8 cellular contexts compared by ENCODE assay signal in genomic region chr7:106112118-106112971, GRCh38. TPM values are rescaled to one million over a fixed set of nuclear protein-coding genes. Genes with fewer than 3 reads are reported as not detected.
DNase-seq lines count a peak whose midpoint lies in the region; ATAC-seq and TF ChIP-seq lines count a peak whose summit lies in the region.

SYPL1 (minus strand) TSS chr7:106112312; CDS start chr7:106112208, 104 bp downstream.

- H3K27me3 Mint-ChIP-seq in dendritic cell treated with granulocyte-macrophage colony-stimulating factor and Interleukin-4, amounts not matched to agents 40 ng/mL and 50 ng/mL, for 4 days, result no peaks in the 10 kb centered on the region

- DNase-seq in GM19240 (ENCODE audit: insufficient read length, low spot score), result peak; percentile 57
- peak; percentile 94 for DNase-seq in NCI-H526 treated with DMSO at 0.1 percent for 48 hours (lab: John Stamatoyannopoulos, UW)
- peak; percentile 93 for DNase-seq in activated CD4-positive, alpha-beta T cell treated with anti-CD3 and anti-CD28 coated beads, Interleukin-2, amount 50 U/mL, for 1 hour
- peak; percentile 90 for DNase-seq in stimulated activated CD4-positive, alpha-beta T cell treated with anti-CD3 and anti-CD28 coated beads, Interleukin-4, amount 100 ng/mL, for 24 hours

- H3K36me3 Mint-ChIP-seq in dendritic cell treated with granulocyte-macrophage colony-stimulating factor and Interleukin-4, amounts not matched to agents 40 ng/mL and 50 ng/mL, for 4 days (ENCODE audit: low read depth), result peaks cover 14% of the 10 kb centered on the region

- intact Hi-C loops in dendritic cell treated with granulocyte-macrophage colony-stimulating factor and Interleukin-4, amounts not matched to agents 40 ng/mL and 50 ng/mL, for 4 days (cut with micrococcal nuclease), result loop anchor here (10.0 kb wide), 1 partner anchor 48 kb away; no protein-coding TSS in a partner anchor

- peaks cover 7% of the 10 kb centered on the region; the same call in 1 of the 2 replicates for H3K9me3 ChIP-seq in BLaER1
- H3K9me3 ChIP-seq in liver (ENCODE audit: control insufficient read depth in 4 of 4, low read length in 3 of 4), result no peaks in the 10 kb centered on the region

- H3K36me3 ChIP-seq in BLaER1 (peaks cover 4% of the 10 kb centered on the region; the same call in 1 of the 2 replicates), liver (ENCODE audit: control insufficient read depth in 4 of 4, insufficient read depth in 3 of 4, low read depth in 1 of 4, low read length in 3 of 4) (no peaks in the 10 kb centered on the region)

- H3K4me1 ChIP-seq in BLaER1 (peaks cover 85% of the 10 kb centered on the region), liver (ENCODE audit: control insufficient read depth in 4 of 4, insufficient read depth in 4 of 4, low read length in 3 of 4) (peaks cover 9 to 20% (median 16%) of the 10 kb centered on the region in 4 donors)

- no peak for TF ChIP-seq CTCF in liver (IDR thresholded peaks at IDR 0.05; ENCODE audit: low read depth, low read length, missing input control)

- H3K9me3 Mint-ChIP-seq in dendritic cell treated with granulocyte-macrophage colony-stimulating factor and Interleukin-4, amounts not matched to agents 40 ng/mL and 50 ng/mL, for 4 days, result no peaks in the 10 kb centered on the region

- ATAC-seq in HG03460 (IDR thresholded peaks at IDR 0.05; ENCODE audit: unreplicated experiment), result peak; percentile 69

- WGBS in liver, result 3% methylated on average over 76 of the region's 76 CpGs

- peak within 1 kb of the TSS; percentile 89 for H3K4me2 ChIP-seq in BLaER1

- TF ChIP-seq RAD21 in liver (IDR thresholded peaks at IDR 0.05), result no peak

- no peaks in the 10 kb centered on the region for H3K27me3 ChIP-seq in BLaER1
- no peaks in the 10 kb centered on the region for H3K27me3 ChIP-seq in liver (ENCODE audit: control insufficient read depth in 4 of 4, insufficient read depth in 4 of 4, low read length in 3 of 4)

- peak within 1 kb of the TSS; percentile 94 for H3K4me3 Mint-ChIP-seq in dendritic cell treated with granulocyte-macrophage colony-stimulating factor and Interleukin-4, amounts not matched to agents 40 ng/mL and 50 ng/mL, for 4 days

- H4K20me1 ChIP-seq in BLaER1, result peaks cover 40% of the 10 kb centered on the region

- H3K27ac Mint-ChIP-seq in dendritic cell treated with granulocyte-macrophage colony-stimulating factor and Interleukin-4, amounts not matched to agents 40 ng/mL and 50 ng/mL, for 4 days, result peak within 1 kb of the TSS; percentile 89

- H3K4me1 Mint-ChIP-seq in dendritic cell treated with granulocyte-macrophage colony-stimulating factor and Interleukin-4, amounts not matched to agents 40 ng/mL and 50 ng/mL, for 4 days (ENCODE audit: low read depth), result peaks cover 28% of the 10 kb centered on the region

- H3K9ac ChIP-seq in BLaER1, result peak within 1 kb of the TSS; percentile 96
- peak within 1 kb of the TSS; percentile 76 to 88 for H3K9ac ChIP-seq in liver (ENCODE audit: low read depth in 1 of 2, low read length in 2 of 2)

- H3K27ac ChIP-seq in BLaER1 (peak within 1 kb of the TSS; percentile 99), liver (ENCODE audit: low read depth in 1 of 2, low read length in 2 of 2) (peak within 1 kb of the TSS; percentile 83 to 92)

- H3K4me3 ChIP-seq in BLaER1 (peak within 1 kb of the TSS; percentile 87), liver (ENCODE audit: low read depth in 1 of 3, low read length in 3 of 3) (peak within 1 kb of the TSS; percentile 62 to 71 (median 62))

TF ChIP-seq in liver, 16 proteins besides CTCF, POLR2A, EP300 and RAD21:
- TF ChIP-seq FOXA2 (IDR thresholded peaks at IDR 0.05) (no peak), HNF4A (conservative IDR thresholded peaks at IDR 0.05) (no peak), GABPA (IDR thresholded peaks at IDR 0.05 in 1 of 2, conservative IDR thresholded peaks at IDR 0.05 in 1 of 2) (no peak), EGR1 (IDR thresholded peaks at IDR 0.05; ENCODE audit: low read depth in 2 of 2) (no peak), ATF3 (IDR thresholded peaks at IDR 0.05) (no peak), NR2F2 (IDR thresholded peaks at IDR 0.05) (no peak), RXRA (IDR thresholded peaks at IDR 0.05) (peak in 1 of 2 donors; percentile 27), FOXA1 (IDR thresholded peaks at IDR 0.05) (no peak), TAF1 (conservative IDR thresholded peaks at IDR 0.05) (no peak), YY1 (IDR thresholded peaks at IDR 0.05) (peak; percentile 85), MAX (IDR thresholded peaks at IDR 0.05) (peak; percentile 7), ZBTB33 (IDR thresholded peaks at IDR 0.05) (no peak), HNF4G (IDR thresholded peaks at IDR 0.05) (no peak), SP1 (IDR thresholded peaks at IDR 0.05) (peak; percentile 75), JUND (IDR thresholded peaks at IDR 0.05) (no peak), REST (IDR thresholded peaks at IDR 0.05) (no peak)

RNA-seq across cellular contexts. Expression of gene SYPL1, which starts in this region (rescaled TPM):
- total RNA-seq in liver, result 10 to 100 TPM; 25.5 to 26.5 TPM
- polyA plus RNA-seq in liver, result 10 to 100 TPM; 31.1 to 41.2 TPM

Comparison
In these comparisons a context has a peak if more than half of its experiments do, and no peak if none do; other contexts are left out.
1. Peak in every context shown above with its lines: DNase-seq, ATAC-seq, H3K4me3 ChIP-seq and H3K27ac ChIP-seq.